In genomic region chr11:87290304-87290922, GRCh38 we compare ENCODE assay signal across 8 cellular contexts.
DNase-seq lines count a peak whose midpoint lies in the region; ATAC-seq and TF ChIP-seq lines count a peak whose summit lies in the region.

No MANE protein-coding gene starts in this region.

- H3K4me3 ChIP-seq in adipocyte (ENCODE audit: low read length) = no peak overlapping the region
- H3K4me3 ChIP-seq in thoracic aorta = no peak overlapping the region
- H3K4me3 ChIP-seq in MG63 = no peak overlapping the region

- no peak overlapping the region for H3K9ac ChIP-seq in adipocyte (ENCODE audit: low read length)

- H3K4me1 ChIP-seq in adipocyte (ENCODE audit: control insufficient read depth, insufficient read depth, low read length) (no peaks in the 10 kb centered on the region), thoracic aorta (ENCODE audit: control insufficient read depth in 1 of 2, low read depth in 2 of 2) (no peaks in the 10 kb centered on the region)

- H3K9me3 ChIP-seq in adipocyte (ENCODE audit: control insufficient read depth, low read length) (no peaks in the 10 kb centered on the region), thoracic aorta (no peaks in the 10 kb centered on the region), MG63 (no peaks in the 10 kb centered on the region)

- H3K27ac ChIP-seq in thoracic aorta = no peak overlapping the region

- H3K36me3 ChIP-seq in adipocyte (ENCODE audit: control insufficient read depth, insufficient read depth, low read length, severe bottlenecking) = no peaks in the 10 kb centered on the region
- no peaks in the 10 kb centered on the region for H3K36me3 ChIP-seq in thoracic aorta
- H3K36me3 ChIP-seq in MG63 = no peaks in the 10 kb centered on the region

- ATAC-seq in GM18858 (IDR thresholded peaks at IDR 0.05; ENCODE audit: unreplicated experiment) (peak; percentile 66), thoracic aorta (ENCODE audit: insufficient number of reproducible peaks, low FRiP score, low read depth) (no peak), HG02610 (IDR thresholded peaks at IDR 0.05; ENCODE audit: unreplicated experiment) (no peak)

- TF ChIP-seq CTCF in AG09319 (IDR thresholded peaks at IDR 0.05; ENCODE audit: low read depth, low read length) (peak; percentile 54), thoracic aorta (IDR thresholded peaks at IDR 0.05) (peak; percentile 65)

- H3K27me3 ChIP-seq in adipocyte (replicated peaks; ENCODE audit: control insufficient read depth, insufficient read depth, low read length) (no peaks in the 10 kb centered on the region), thoracic aorta (replicated peaks; ENCODE audit: insufficient read depth) (no peaks in the 10 kb centered on the region), MG63 (no peaks in the 10 kb centered on the region)

- DNase-seq in AG09319 (ENCODE audit: extremely low read depth, low read depth) (no peak), NCI-H1694 treated with DMSO at 0.1 percent for 48 hours (lab: John Stamatoyannopoulos, UW) (peak; percentile 49), adipocyte (ENCODE audit: low read depth) (peak; percentile 90), iPS DF 19.7 (ENCODE audit: low read depth, low spot score) (peak; percentile 15), thoracic aorta (ENCODE audit: low spot score) (no peak), MG63 (no peak)

Comparison
In these comparisons a context has a peak if more than half of its experiments do, and no peak if none do; other contexts are left out.
1. DNase-seq: peak in NCI-H1694 treated with DMSO at 0.1 percent for 48 hours (single experiment), adipocyte (single experiment) and iPS DF 19.7 (single experiment); none in AG09319 (single experiment), thoracic aorta (single experiment) and MG63 (single experiment).